ENCODE assay signal across 1 cellular context in genomic region chr11:119195680-119196079, GRCh38.
TF ChIP-seq lines count a peak whose summit lies in the region.

No MANE protein-coding gene starts in this region.

TF ChIP-seq in GM23338, 12 proteins besides CTCF, POLR2A, EP300 and RAD21:
- TF ChIP-seq EZH2 (IDR thresholded peaks at IDR 0.05; ENCODE audit: low read depth, unreplicated experiment) (no peak), ETS1 (IDR thresholded peaks at IDR 0.05) (no peak), ZNF114 (CRISPR knock-in tag; IDR thresholded peaks at IDR 0.05) (no peak), NANOG (IDR thresholded peaks at IDR 0.05; ENCODE audit: borderline replicate concordance) (no peak), ZNF462 (CRISPR knock-in tag; IDR thresholded peaks at IDR 0.05) (no peak), CREB1 (CRISPR knock-in tag; IDR thresholded peaks at IDR 0.05; ENCODE audit: low read depth) (0 out of 2 replicates have a peak, but pooled peaks have one; percentile 25), JUNB (IDR thresholded peaks at IDR 0.05; ENCODE audit: unreplicated experiment) (no peak), POLR2AphosphoS5 (IDR thresholded peaks at IDR 0.05; ENCODE audit: low read depth) (no peak)
